ENCODE assay signal across 1 cellular context in genomic region chr6:128350416-128351254, GRCh38.
TF ChIP-seq lines count a peak whose summit lies in the region.

No MANE protein-coding gene starts in this region.

TF ChIP-seq in HepG2, 621 proteins besides CTCF, POLR2A, EP300 and RAD21 (continued from another document and continues in another):
- TF ChIP-seq, protein P1, sequence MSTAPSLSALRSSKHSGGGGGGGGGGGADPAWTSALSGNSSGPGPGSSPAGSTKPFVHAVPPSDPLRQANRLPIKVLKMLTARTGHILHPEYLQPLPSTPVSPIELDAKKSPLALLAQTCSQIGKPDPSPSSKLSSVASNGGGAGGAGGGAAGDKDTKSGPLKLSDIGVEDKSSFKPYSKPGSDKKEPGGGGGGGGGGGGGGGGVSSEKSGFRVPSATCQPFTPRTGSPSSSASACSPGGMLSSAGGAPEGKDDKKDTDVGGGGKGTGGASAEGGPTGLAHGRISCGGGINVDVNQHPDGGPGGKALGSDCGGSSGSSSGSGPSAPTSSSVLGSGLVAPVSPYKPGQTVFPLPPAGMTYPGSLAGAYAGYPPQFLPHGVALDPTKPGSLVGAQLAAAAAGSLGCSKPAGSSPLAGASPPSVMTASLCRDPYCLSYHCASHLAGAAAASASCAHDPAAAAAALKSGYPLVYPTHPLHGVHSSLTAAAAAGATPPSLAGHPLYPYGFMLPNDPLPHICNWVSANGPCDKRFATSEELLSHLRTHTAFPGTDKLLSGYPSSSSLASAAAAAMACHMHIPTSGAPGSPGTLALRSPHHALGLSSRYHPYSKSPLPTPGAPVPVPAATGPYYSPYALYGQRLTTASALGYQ (CRISPR knock-in tag; IDR thresholded peaks at IDR 0.05) = no peak
- peak; percentile 67; the same call in 1 of the 2 replicates for TF ChIP-seq SMYD3 (CRISPR knock-in tag; IDR thresholded peaks at IDR 0.05)
- no peak; the same call in 1 of the 2 replicates for TF ChIP-seq ZNF570 (CRISPR knock-in tag; IDR thresholded peaks at IDR 0.05; ENCODE audit: borderline replicate concordance)
- TF ChIP-seq E2F2 (CRISPR knock-in tag; IDR thresholded peaks at IDR 0.05; ENCODE audit: borderline replicate concordance) = no peak
- TF ChIP-seq ZNF251 (CRISPR knock-in tag; IDR thresholded peaks at IDR 0.05) = no peak
- no peak for TF ChIP-seq ZNF431 (CRISPR knock-in tag; IDR thresholded peaks at IDR 0.05; ENCODE audit: borderline replicate concordance, low read depth)
- TF ChIP-seq ZNF292 (CRISPR knock-in tag; IDR thresholded peaks at IDR 0.05; ENCODE audit: borderline replicate concordance, low read depth) = no peak
- no peak for TF ChIP-seq SP2 (CRISPR knock-in tag; IDR thresholded peaks at IDR 0.05)
- TF ChIP-seq, protein P2, sequence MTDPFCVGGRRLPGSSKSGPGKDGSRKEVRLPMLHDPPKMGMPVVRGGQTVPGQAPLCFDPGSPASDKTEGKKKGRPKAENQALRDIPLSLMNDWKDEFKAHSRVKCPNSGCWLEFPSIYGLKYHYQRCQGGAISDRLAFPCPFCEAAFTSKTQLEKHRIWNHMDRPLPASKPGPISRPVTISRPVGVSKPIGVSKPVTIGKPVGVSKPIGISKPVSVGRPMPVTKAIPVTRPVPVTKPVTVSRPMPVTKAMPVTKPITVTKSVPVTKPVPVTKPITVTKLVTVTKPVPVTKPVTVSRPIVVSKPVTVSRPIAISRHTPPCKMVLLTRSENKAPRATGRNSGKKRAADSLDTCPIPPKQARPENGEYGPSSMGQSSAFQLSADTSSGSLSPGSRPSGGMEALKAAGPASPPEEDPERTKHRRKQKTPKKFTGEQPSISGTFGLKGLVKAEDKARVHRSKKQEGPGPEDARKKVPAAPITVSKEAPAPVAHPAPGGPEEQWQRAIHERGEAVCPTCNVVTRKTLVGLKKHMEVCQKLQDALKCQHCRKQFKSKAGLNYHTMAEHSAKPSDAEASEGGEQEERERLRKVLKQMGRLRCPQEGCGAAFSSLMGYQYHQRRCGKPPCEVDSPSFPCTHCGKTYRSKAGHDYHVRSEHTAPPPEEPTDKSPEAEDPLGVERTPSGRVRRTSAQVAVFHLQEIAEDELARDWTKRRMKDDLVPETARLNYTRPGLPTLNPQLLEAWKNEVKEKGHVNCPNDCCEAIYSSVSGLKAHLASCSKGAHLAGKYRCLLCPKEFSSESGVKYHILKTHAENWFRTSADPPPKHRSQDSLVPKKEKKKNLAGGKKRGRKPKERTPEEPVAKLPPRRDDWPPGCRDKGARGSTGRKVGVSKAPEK (CRISPR knock-in tag; IDR thresholded peaks at IDR 0.05; ENCODE audit: borderline replicate concordance) = no peak
- no peak for TF ChIP-seq YEATS2 (CRISPR knock-in tag; IDR thresholded peaks at IDR 0.05; ENCODE audit: borderline replicate concordance)
- no peak for TF ChIP-seq ZNF33A (CRISPR knock-in tag; IDR thresholded peaks at IDR 0.05; ENCODE audit: borderline replicate concordance)
- TF ChIP-seq, protein P3, sequence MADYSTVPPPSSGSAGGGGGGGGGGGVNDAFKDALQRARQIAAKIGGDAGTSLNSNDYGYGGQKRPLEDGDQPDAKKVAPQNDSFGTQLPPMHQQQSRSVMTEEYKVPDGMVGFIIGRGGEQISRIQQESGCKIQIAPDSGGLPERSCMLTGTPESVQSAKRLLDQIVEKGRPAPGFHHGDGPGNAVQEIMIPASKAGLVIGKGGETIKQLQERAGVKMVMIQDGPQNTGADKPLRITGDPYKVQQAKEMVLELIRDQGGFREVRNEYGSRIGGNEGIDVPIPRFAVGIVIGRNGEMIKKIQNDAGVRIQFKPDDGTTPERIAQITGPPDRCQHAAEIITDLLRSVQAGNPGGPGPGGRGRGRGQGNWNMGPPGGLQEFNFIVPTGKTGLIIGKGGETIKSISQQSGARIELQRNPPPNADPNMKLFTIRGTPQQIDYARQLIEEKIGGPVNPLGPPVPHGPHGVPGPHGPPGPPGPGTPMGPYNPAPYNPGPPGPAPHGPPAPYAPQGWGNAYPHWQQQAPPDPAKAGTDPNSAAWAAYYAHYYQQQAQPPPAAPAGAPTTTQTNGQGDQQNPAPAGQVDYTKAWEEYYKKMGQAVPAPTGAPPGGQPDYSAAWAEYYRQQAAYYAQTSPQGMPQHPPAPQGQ (CRISPR knock-in tag; IDR thresholded peaks at IDR 0.05; ENCODE audit: borderline replicate concordance) = no peak
- no peak for TF ChIP-seq PAF1 (CRISPR knock-in tag; IDR thresholded peaks at IDR 0.05)
- TF ChIP-seq PCBP2 (optimal IDR thresholded peaks at IDR 0.05; ENCODE audit: low read depth, low read length, poor library complexity, severe bottlenecking) = no peak
- TF ChIP-seq ZNF746 (CRISPR knock-in tag; IDR thresholded peaks at IDR 0.05) = no peak
- TF ChIP-seq RBAK (CRISPR knock-in tag; IDR thresholded peaks at IDR 0.05) = no peak
- TF ChIP-seq TBL1XR1 (IDR thresholded peaks at IDR 0.05; ENCODE audit: borderline replicate concordance, low read length, partially characterized antibody) = no peak
- TF ChIP-seq HDAC2 (CRISPR knock-in tag; IDR thresholded peaks at IDR 0.05) = peak; percentile 41; the same call in 1 of the 2 replicates
- no peak for TF ChIP-seq ZNF331 (CRISPR knock-in tag; IDR thresholded peaks at IDR 0.05)
- TF ChIP-seq, protein P4, sequence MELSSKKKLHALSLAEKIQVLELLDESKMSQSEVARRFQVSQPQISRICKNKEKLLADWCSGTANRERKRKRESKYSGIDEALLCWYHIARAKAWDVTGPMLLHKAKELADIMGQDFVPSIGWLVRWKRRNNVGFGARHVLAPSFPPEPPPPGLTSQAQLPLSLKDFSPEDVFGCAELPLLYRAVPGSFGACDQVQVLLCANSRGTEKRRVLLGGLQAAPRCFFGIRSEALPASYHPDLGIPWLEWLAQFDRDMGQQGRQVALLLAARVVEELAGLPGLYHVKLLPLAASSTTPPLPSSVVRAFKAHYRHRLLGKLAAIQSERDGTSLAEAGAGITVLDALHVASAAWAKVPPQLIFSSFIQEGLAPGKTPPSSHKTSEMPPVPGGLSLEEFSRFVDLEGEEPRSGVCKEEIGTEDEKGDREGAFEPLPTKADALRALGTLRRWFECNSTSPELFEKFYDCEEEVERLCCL (CRISPR knock-in tag; IDR thresholded peaks at IDR 0.05; ENCODE audit: borderline replicate concordance) = no peak
- no peak for TF ChIP-seq SRF (IDR thresholded peaks at IDR 0.05; ENCODE audit: low read depth, low read length)
- TF ChIP-seq, protein P5, sequence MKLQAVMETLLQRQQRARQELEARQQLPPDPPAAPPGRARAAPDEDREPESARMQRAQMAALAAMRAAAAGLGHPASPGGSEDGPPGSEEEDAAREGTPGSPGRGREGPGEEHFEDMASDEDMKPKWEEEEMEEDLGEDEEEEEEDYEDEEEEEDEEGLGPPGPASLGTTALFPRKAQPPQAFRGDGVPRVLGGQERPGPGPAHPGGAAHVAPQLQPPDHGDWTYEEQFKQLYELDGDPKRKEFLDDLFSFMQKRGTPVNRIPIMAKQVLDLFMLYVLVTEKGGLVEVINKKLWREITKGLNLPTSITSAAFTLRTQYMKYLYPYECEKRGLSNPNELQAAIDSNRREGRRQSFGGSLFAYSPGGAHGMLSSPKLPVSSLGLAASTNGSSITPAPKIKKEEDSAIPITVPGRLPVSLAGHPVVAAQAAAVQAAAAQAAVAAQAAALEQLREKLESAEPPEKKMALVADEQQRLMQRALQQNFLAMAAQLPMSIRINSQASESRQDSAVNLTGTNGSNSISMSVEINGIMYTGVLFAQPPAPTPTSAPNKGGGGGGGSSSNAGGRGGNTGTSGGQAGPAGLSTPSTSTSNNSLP (IDR thresholded peaks at IDR 0.05; ENCODE audit: low read depth, low read length) = peak; percentile 46; the same call in 1 of the 2 replicates
- TF ChIP-seq, protein P6, sequence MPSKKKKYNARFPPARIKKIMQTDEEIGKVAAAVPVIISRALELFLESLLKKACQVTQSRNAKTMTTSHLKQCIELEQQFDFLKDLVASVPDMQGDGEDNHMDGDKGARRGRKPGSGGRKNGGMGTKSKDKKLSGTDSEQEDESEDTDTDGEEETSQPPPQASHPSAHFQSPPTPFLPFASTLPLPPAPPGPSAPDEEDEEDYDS (CRISPR knock-in tag; IDR thresholded peaks at IDR 0.05) = no peak
- TF ChIP-seq ZNF749 (CRISPR knock-in tag; IDR thresholded peaks at IDR 0.05; ENCODE audit: borderline replicate concordance) = no peak
- TF ChIP-seq HOXA3 (CRISPR knock-in tag; IDR thresholded peaks at IDR 0.05) = no peak
- TF ChIP-seq, protein P7, sequence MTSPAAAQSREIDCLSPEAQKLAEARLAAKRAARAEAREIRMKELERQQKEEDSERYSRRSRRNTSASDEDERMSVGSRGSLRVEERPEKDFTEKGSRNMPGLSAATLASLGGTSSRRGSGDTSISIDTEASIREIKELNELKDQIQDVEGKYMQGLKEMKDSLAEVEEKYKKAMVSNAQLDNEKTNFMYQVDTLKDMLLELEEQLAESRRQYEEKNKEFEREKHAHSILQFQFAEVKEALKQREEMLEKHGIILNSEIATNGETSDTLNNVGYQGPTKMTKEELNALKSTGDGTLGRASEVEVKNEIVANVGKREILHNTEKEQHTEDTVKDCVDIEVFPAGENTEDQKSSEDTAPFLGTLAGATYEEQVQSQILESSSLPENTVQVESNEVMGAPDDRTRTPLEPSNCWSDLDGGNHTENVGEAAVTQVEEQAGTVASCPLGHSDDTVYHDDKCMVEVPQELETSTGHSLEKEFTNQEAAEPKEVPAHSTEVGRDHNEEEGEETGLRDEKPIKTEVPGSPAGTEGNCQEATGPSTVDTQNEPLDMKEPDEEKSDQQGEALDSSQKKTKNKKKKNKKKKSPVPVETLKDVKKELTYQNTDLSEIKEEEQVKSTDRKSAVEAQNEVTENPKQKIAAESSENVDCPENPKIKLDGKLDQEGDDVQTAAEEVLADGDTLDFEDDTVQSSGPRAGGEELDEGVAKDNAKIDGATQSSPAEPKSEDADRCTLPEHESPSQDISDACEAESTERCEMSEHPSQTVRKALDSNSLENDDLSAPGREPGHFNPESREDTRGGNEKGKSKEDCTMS (CRISPR knock-in tag; conservative IDR thresholded peaks at IDR 0.05) = no peak
- TF ChIP-seq, protein P8, sequence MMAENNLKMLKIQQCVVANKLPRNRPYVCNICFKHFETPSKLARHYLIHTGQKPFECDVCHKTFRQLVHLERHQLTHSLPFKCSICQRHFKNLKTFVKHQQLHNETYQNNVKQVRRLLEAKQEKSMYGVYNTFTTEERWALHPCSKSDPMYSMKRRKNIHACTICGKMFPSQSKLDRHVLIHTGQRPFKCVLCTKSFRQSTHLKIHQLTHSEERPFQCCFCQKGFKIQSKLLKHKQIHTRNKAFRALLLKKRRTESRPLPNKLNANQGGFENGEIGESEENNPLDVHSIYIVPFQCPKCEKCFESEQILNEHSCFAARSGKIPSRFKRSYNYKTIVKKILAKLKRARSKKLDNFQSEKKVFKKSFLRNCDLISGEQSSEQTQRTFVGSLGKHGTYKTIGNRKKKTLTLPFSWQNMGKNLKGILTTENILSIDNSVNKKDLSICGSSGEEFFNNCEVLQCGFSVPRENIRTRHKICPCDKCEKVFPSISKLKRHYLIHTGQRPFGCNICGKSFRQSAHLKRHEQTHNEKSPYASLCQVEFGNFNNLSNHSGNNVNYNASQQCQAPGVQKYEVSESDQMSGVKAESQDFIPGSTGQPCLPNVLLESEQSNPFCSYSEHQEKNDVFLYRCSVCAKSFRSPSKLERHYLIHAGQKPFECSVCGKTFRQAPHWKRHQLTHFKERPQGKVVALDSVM (CRISPR knock-in tag; IDR thresholded peaks at IDR 0.05) = no peak
- TF ChIP-seq REPIN1 (CRISPR knock-in tag; IDR thresholded peaks at IDR 0.05; ENCODE audit: borderline replicate concordance, low read depth) = no peak
- TF ChIP-seq, protein P9, sequence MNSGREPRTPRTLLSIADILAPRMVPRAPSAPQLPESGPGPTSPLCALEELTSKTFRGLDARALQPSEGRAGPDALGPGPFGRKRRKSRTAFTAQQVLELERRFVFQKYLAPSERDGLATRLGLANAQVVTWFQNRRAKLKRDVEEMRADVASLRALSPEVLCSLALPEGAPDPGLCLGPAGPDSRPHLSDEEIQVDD (CRISPR knock-in tag; IDR thresholded peaks at IDR 0.05; ENCODE audit: borderline replicate concordance) = no peak
- no peak for TF ChIP-seq MED8 (CRISPR knock-in tag; IDR thresholded peaks at IDR 0.05; ENCODE audit: insufficient replicate concordance)
- TF ChIP-seq SKI (IDR thresholded peaks at IDR 0.05; ENCODE audit: partially characterized antibody) = no peak
- no peak for TF ChIP-seq ZNF687 (CRISPR knock-in tag; IDR thresholded peaks at IDR 0.05)
- 0 out of 2 replicates have a peak, but pooled peaks have one; percentile 20 for TF ChIP-seq SAP130 (CRISPR knock-in tag; IDR thresholded peaks at IDR 0.05; ENCODE audit: low read depth)
- peak; percentile 43; the same call in 1 of the 2 replicates for TF ChIP-seq FOXA3 (CRISPR knock-in tag; IDR thresholded peaks at IDR 0.05)
